1 cellular context compared by ENCODE assay signal in genomic region chr14:58428011-58428807, GRCh38.
A peak's percentile ranks its signal among the peaks of the same experiment; 100 is the strongest.
TF ChIP-seq lines count a peak whose summit lies in the region.

No MANE protein-coding gene starts in this region.

TF ChIP-seq in H1, 55 proteins besides CTCF, POLR2A, EP300 and RAD21 (continued from another document):
- TF ChIP-seq YY1 (IDR thresholded peaks at IDR 0.05; ENCODE audit: low read depth, low read length) (no peak), USF2 (IDR thresholded peaks at IDR 0.05; ENCODE audit: low read length) (0 out of 2 replicates have a peak, but pooled peaks have one; percentile 26), KDM5A (IDR thresholded peaks at IDR 0.05; ENCODE audit: low read length) (no peak), CHD1 (IDR thresholded peaks at IDR 0.05; ENCODE audit: low read depth, low read length) (no peak; the same call in 1 of the 2 replicates), NANOG (IDR thresholded peaks at IDR 0.05; ENCODE audit: insufficient read depth, low read depth, low read length, poor library complexity, severe bottlenecking) (no peak), CBX5 (IDR thresholded peaks at IDR 0.05; ENCODE audit: low read depth, low read length) (no peak), TBP (IDR thresholded peaks at IDR 0.05; ENCODE audit: low read depth, low read length) (no peak), ASH2L (IDR thresholded peaks at IDR 0.05; ENCODE audit: low read length) (no peak), MAFK (IDR thresholded peaks at IDR 0.05; ENCODE audit: low read depth, low read length) (no peak), RXRA (IDR thresholded peaks at IDR 0.05; ENCODE audit: insufficient read depth, low read depth, low read length) (no peak), CEBPB (IDR thresholded peaks at IDR 0.05; ENCODE audit: low read depth, low read length) (no peak), CBX8 (IDR thresholded peaks at IDR 0.05; ENCODE audit: borderline replicate concordance, low read depth, low read length) (no peak), SIN3A (conservative IDR thresholded peaks at IDR 0.05 in 1 of 2, IDR thresholded peaks at IDR 0.05 in 1 of 2; ENCODE audit: low read depth in 1 of 2, low read length in 2 of 2) (peak; percentile 25 to 58; a peak in 1 of 4 replicates)
